Comparison of ENCODE assay signal across 10 cellular contexts in genomic region chr16:23296994-23297393, GRCh38. TPM values are rescaled to one million over a fixed set of nuclear protein-coding genes. Genes with fewer than 3 reads are reported as not detected.
DNase-seq lines count a peak whose midpoint lies in the region; ATAC-seq and TF ChIP-seq lines count a peak whose summit lies in the region.
"Had no signal": no experiment of that assay in that cellular context is flagged by ENCODE, and none has a peak within 500 bp of the region (broad histone marks: within the 10 kb centered on the region; RNA-seq: fewer than 3 reads in every experiment).

No MANE protein-coding gene starts in this region.

- H3K56ac ChIP-seq in mesendoderm (ENCODE audit: low read length), result no peak overlapping the region

- no peak overlapping the region for H4K5ac ChIP-seq in mesendoderm (ENCODE audit: low read length)

- H3K36me3 Mint-ChIP-seq in GM23338 (ENCODE audit: low read depth), result no peaks in the 10 kb centered on the region; the same call in 2 of the 3 replicates
- peaks cover 0 to 6% (median 0%) of the 10 kb centered on the region in 5 donors for H3K36me3 Mint-ChIP-seq in naive thymus-derived CD4-positive, alpha-beta T cell

- H3K4me3 ChIP-seq in GM23338, result no peak overlapping the region
- no peak overlapping the region for H3K4me3 ChIP-seq in SJCRH30
- H3K4me3 ChIP-seq in mesendoderm (ENCODE audit: low read length), result no peak overlapping the region
- no peak overlapping the region for H3K4me3 ChIP-seq in naive thymus-derived CD4-positive, alpha-beta T cell (ENCODE audit: low read length)
- H3K4me3 ChIP-seq: cardiac muscle cell had no signal

- H3K9me3 ChIP-seq in SJCRH30 (replicated peaks), result no peaks in the 10 kb centered on the region
- no peaks in the 10 kb centered on the region for H3K9me3 ChIP-seq in naive thymus-derived CD4-positive, alpha-beta T cell (ENCODE audit: control insufficient read depth in 2 of 3, low read length in 3 of 3)

- H2AK5ac ChIP-seq in mesendoderm (ENCODE audit: low read length), result no peak overlapping the region

- H3K4me3 Mint-ChIP-seq in GM23338, result no peak overlapping the region
- no peak overlapping the region for H3K4me3 Mint-ChIP-seq in naive thymus-derived CD4-positive, alpha-beta T cell

- peaks cover 6% of the 10 kb centered on the region; the same call in 1 of the 2 replicates for H3K4me1 ChIP-seq in GM23338 (ENCODE audit: insufficient read depth)
- no peaks in the 10 kb centered on the region for H3K4me1 ChIP-seq in SJCRH30
- H3K4me1 ChIP-seq in mesendoderm (ENCODE audit: control insufficient read depth, low read depth, low read length), result peaks cover 3% of the 10 kb centered on the region
- no peaks in the 10 kb centered on the region for H3K4me1 ChIP-seq in naive thymus-derived CD4-positive, alpha-beta T cell (ENCODE audit: control insufficient read depth in 2 of 2, insufficient read depth in 2 of 2, low read length in 2 of 2)

- H3K27ac ChIP-seq in GM23338 (ENCODE audit: low read depth) (no peak overlapping the region), SJCRH30 (no peak overlapping the region), mesendoderm (ENCODE audit: low read depth, low read length) (no peak overlapping the region)
- H3K27ac ChIP-seq in naive thymus-derived CD4-positive, alpha-beta T cell (ENCODE audit: low read depth, low read length), result no peak overlapping the region
- H3K27ac ChIP-seq: cardiac muscle cell had no signal

- no peak overlapping the region for H2BK15ac ChIP-seq in mesendoderm (replicated peaks; ENCODE audit: low read depth)

- no peak overlapping the region for H3K27ac Mint-ChIP-seq in GM23338
- H3K27ac Mint-ChIP-seq in naive thymus-derived CD4-positive, alpha-beta T cell, result no peak overlapping the region

- no peak overlapping the region for H2BK120ac ChIP-seq in mesendoderm (ENCODE audit: low read depth, low read length)

- TF ChIP-seq CTCF in GM23338 (conservative IDR thresholded peaks at IDR 0.05; ENCODE audit: low read depth in 2 of 2), result peak; percentile 72 to 77

- no peak overlapping the region for H3K4ac ChIP-seq in mesendoderm (ENCODE audit: low read depth, low read length)

- H3K79me2 ChIP-seq in GM23338 (replicated peaks; ENCODE audit: insufficient read depth) (no peaks in the 10 kb centered on the region), mesendoderm (ENCODE audit: control insufficient read depth, insufficient read depth, low read length) (no peaks in the 10 kb centered on the region)

- H3K23ac ChIP-seq in mesendoderm (ENCODE audit: low read length), result no peak overlapping the region

- H3K9me2 ChIP-seq in GM23338 (ENCODE audit: insufficient read depth), result peaks cover 7% of the 10 kb centered on the region

- intact Hi-C loops in Right ventricle myocardium inferior (cut with DNase I), result no loop called here
- intact Hi-C loops in naive thymus-derived CD4-positive, alpha-beta T cell (cut with micrococcal nuclease), result no loop called here

- peak; percentile 93 for ATAC-seq in GM23338
- ATAC-seq in Right ventricle myocardium inferior, result no peak
- ATAC-seq in HG03039 (IDR thresholded peaks at IDR 0.05; ENCODE audit: unreplicated experiment), result no peak
- ATAC-seq in naive thymus-derived CD4-positive, alpha-beta T cell, result no peak

- POLR2A ChIA-PET in naive thymus-derived CD4-positive, alpha-beta T cell (lab: Charles Lee), result no interaction called here

- no CpG with 5 or more reads among the region's 3 CpGs for WGBS in mesendoderm (ENCODE audit: extremely low coverage, insufficient coverage, low lambda C conversion rate)

- H3K36me3 ChIP-seq in GM23338 (ENCODE audit: insufficient read depth) (no peaks in the 10 kb centered on the region), SJCRH30 (no peaks in the 10 kb centered on the region), mesendoderm (ENCODE audit: control insufficient read depth, insufficient read depth, low read length) (no peaks in the 10 kb centered on the region)
- H3K36me3 ChIP-seq in naive thymus-derived CD4-positive, alpha-beta T cell (ENCODE audit: control insufficient read depth in 2 of 3, insufficient read depth in 3 of 3, low read length in 3 of 3), result no peaks in the 10 kb centered on the region
- H3K36me3 ChIP-seq: cardiac muscle cell had no signal

- no peaks in the 10 kb centered on the region for H3K79me1 ChIP-seq in mesendoderm (ENCODE audit: low read length)

- H3K9me3 Mint-ChIP-seq in GM23338, result no peaks in the 10 kb centered on the region; the same call in 1 of the 3 replicates
- peaks cover 0 to 5% (median 2%) of the 10 kb centered on the region in 11 donors for H3K9me3 Mint-ChIP-seq in naive thymus-derived CD4-positive, alpha-beta T cell

- H3K27me3 Mint-ChIP-seq in GM23338 (ENCODE audit: insufficient read depth, low read depth, poor library complexity), result peaks cover 19% of the 10 kb centered on the region
- H3K27me3 Mint-ChIP-seq in naive thymus-derived CD4-positive, alpha-beta T cell, result peaks cover 22 to 51% (median 30%) of the 10 kb centered on the region in 5 donors

- DNase-seq in NCI-H1694 treated with DMSO at 0.1 percent for 48 hours (lab: John Stamatoyannopoulos, UW) (peak; percentile 2), NCI-H1694 (lab: John Stamatoyannopoulos, UW) (no peak), GM23338 (ENCODE audit: low spot score) (peak; percentile 79), SJCRH30 (peak; percentile 21 to 41), mesendoderm (peak; percentile 63), Right ventricle myocardium inferior (ENCODE audit: missing footprints) (no peak)
- DNase-seq in naive thymus-derived CD4-positive, alpha-beta T cell, result no peak
- DNase-seq: KG1 had no signal

- no peaks in the 10 kb centered on the region for H3F3A ChIP-seq in GM23338 (replicated peaks; ENCODE audit: low read depth)

- no peaks in the 10 kb centered on the region for H4K20me1 ChIP-seq in GM23338 (replicated peaks; ENCODE audit: insufficient read depth)

- CTCF ChIA-PET in naive thymus-derived CD4-positive, alpha-beta T cell (lab: Charles Lee), result no interaction called here

- H3K9ac ChIP-seq in mesendoderm (ENCODE audit: low read length), result no peak overlapping the region

- no peak overlapping the region for H3K18ac ChIP-seq in mesendoderm (ENCODE audit: low read length)

- H3K4me1 Mint-ChIP-seq in GM23338, result peaks cover 6% of the 10 kb centered on the region
- peaks cover 0 to 7% (median 5%) of the 10 kb centered on the region in 7 donors for H3K4me1 Mint-ChIP-seq in naive thymus-derived CD4-positive, alpha-beta T cell

- H3K4me2 ChIP-seq in GM23338 (no peak overlapping the region), mesendoderm (ENCODE audit: low read length) (no peak overlapping the region)

- peak overlapping the region; percentile 63 for H2AFZ ChIP-seq in GM23338

- H3K27me3 ChIP-seq in GM23338 (ENCODE audit: insufficient read depth) (peaks cover 16% of the 10 kb centered on the region), SJCRH30 (no peaks in the 10 kb centered on the region), mesendoderm (ENCODE audit: insufficient read depth, low read length, poor library complexity) (peaks cover 5% of the 10 kb centered on the region)
- no peaks in the 10 kb centered on the region for H3K27me3 ChIP-seq in naive thymus-derived CD4-positive, alpha-beta T cell (ENCODE audit: control insufficient read depth in 2 of 2, insufficient read depth in 2 of 2, low read length in 2 of 2)

- no peak overlapping the region for H2BK5ac ChIP-seq in mesendoderm (ENCODE audit: low read length)

- H4K8ac ChIP-seq in mesendoderm (ENCODE audit: low read depth, low read length), result no peak overlapping the region

TF ChIP-seq in GM23338, 12 proteins besides CTCF, POLR2A, EP300 and RAD21 (continues in another document):
- no peak for TF ChIP-seq EZH2phosphoT487 (IDR thresholded peaks at IDR 0.05; ENCODE audit: unreplicated experiment)

RNA-seq across cellular contexts. Expression of gene SCNN1B, which starts 5.1 kb away (rescaled TPM):
- 1.1 and 1.2 TPM in 2 replicates for total RNA-seq in GM23338 (2014; rRNA removed; shearing (Covaris generic))
- 0.78 and 0.94 TPM in 2 replicates for polyA plus RNA-seq in GM23338 (2016; fragmentation: Nextera tagmentation; extraction: Ambion mirVana)
- not detected in 2 replicates for total RNA-seq in SJCRH30 (2014; rRNA removed; shearing (Covaris generic))
- polyA plus RNA-seq in mesendoderm (2013, experiment 1 of 2), result 0.14 TPM
- polyA plus RNA-seq in mesendoderm (2013, experiment 2 of 2), result 0.22 TPM
- 0.27 TPM for total RNA-seq in Right ventricle myocardium inferior
- total RNA-seq in naive thymus-derived CD4-positive, alpha-beta T cell, result not detected
- not detected for polyA plus RNA-seq in naive thymus-derived CD4-positive, alpha-beta T cell
- total RNA-seq: cardiac muscle cell had no signal
- polyA plus RNA-seq: cardiac muscle cell had no signal

Comparison
In these comparisons a context has a peak if more than half of its experiments do, and no peak if none do; other contexts are left out.
1. DNase-seq: peak in NCI-H1694 treated with DMSO at 0.1 percent for 48 hours (single experiment), GM23338 (single experiment), SJCRH30 (2 of 2) and mesendoderm (single experiment); none in NCI-H1694 (single experiment), Right ventricle myocardium inferior (single experiment) and naive thymus-derived CD4-positive, alpha-beta T cell (0 of 9).